ENCODE assay signal across 9 cellular contexts in genomic region chr6:144158133-144158532, GRCh38. TPM values are rescaled to one million over a fixed set of nuclear protein-coding genes. Genes with fewer than 3 reads are reported as not detected.
DNase-seq lines count a peak whose midpoint lies in the region; ATAC-seq and TF ChIP-seq lines count a peak whose summit lies in the region.
"Had no signal": no experiment of that assay in that cellular context is flagged by ENCODE, and none has a peak within 500 bp of the region (broad histone marks: within the 10 kb centered on the region; RNA-seq: fewer than 3 reads in every experiment).

No MANE protein-coding gene starts in this region.

- no peaks in the 10 kb centered on the region for H3K36me3 ChIP-seq in HUES6 (ENCODE audit: control insufficient read depth, insufficient read depth, low read length)
- no peaks in the 10 kb centered on the region for H3K36me3 ChIP-seq in body of pancreas (replicated peaks in 1 of 2; ENCODE audit: insufficient read depth in 1 of 2, low read depth in 2 of 2)
- H3K36me3 ChIP-seq in kidney epithelial cell (ENCODE audit: control insufficient read depth, insufficient read depth, low read length) = no peaks in the 10 kb centered on the region
- H3K36me3 ChIP-seq in upper lobe of right lung = no peaks in the 10 kb centered on the region
- no peaks in the 10 kb centered on the region for H3K36me3 ChIP-seq in CD4-positive, alpha-beta memory T cell (ENCODE audit: insufficient read depth, low read length)

- H3K4me1 ChIP-seq in HUES6 (ENCODE audit: control insufficient read depth, insufficient read depth, low read length) (peaks cover 17% of the 10 kb centered on the region), body of pancreas (peaks cover 11% of the 10 kb centered on the region), upper lobe of right lung (peaks cover 56% of the 10 kb centered on the region)
- H3K4me1 ChIP-seq in CD4-positive, alpha-beta memory T cell (ENCODE audit: insufficient read depth, low read length) = peaks cover 22% of the 10 kb centered on the region

- peaks cover 1% of the 10 kb centered on the region; the same call in 1 of the 2 replicates for H3K27me3 ChIP-seq in HUES6 (ENCODE audit: control insufficient read depth, insufficient read depth, low read length)
- H3K27me3 ChIP-seq in body of pancreas = no peaks in the 10 kb centered on the region
- no peaks in the 10 kb centered on the region for H3K27me3 ChIP-seq in kidney epithelial cell (ENCODE audit: control insufficient read depth, insufficient read depth, low read length)
- no peaks in the 10 kb centered on the region for H3K27me3 ChIP-seq in upper lobe of right lung
- H3K27me3 ChIP-seq in CD4-positive, alpha-beta memory T cell (ENCODE audit: insufficient read depth, low read length) = no peaks in the 10 kb centered on the region

- 67 to 81% methylated on average over 3 of the region's 3 CpGs for WGBS in body of pancreas, 2 donors

- DNase-seq in body of pancreas = peak; percentile 15 to 62 (median 36)
- peak; percentile 37 for DNase-seq in kidney epithelial cell (ENCODE audit: low read depth)
- no peak for DNase-seq in upper lobe of right lung
- no peak for DNase-seq in NCI-H2227 (lab: John Stamatoyannopoulos, UW; ENCODE audit: unreplicated experiment)
- DNase-seq in CD4-positive, alpha-beta memory T cell = no peak
- no peak for DNase-seq in Kasumi-1 (lab: John Stamatoyannopoulos, UW)
- DNase-seq: effector memory CD4-positive, alpha-beta T cell; NCI-H345 had no signal

- H3K27ac ChIP-seq in HUES6 (ENCODE audit: low read depth, low read length) (peak overlapping the region; percentile 12; the same call in 1 of the 2 replicates), body of pancreas (peak overlapping the region in 1 of 4 donors; percentile 20), upper lobe of right lung (peak overlapping the region; percentile 61)
- H3K27ac ChIP-seq in CD4-positive, alpha-beta memory T cell (ENCODE audit: low read depth, low read length) = no peak overlapping the region

- CTCF ChIA-PET in CD4-positive, alpha-beta memory T cell (lab: Charles Lee; ENCODE audit: partially characterized antibody) = no interaction called here

- POLR2A ChIA-PET in CD4-positive, alpha-beta memory T cell (lab: Charles Lee; ENCODE audit: partially characterized antibody) = no interaction called here

- H3K27ac Mint-ChIP-seq in CD4-positive, alpha-beta memory T cell = peak overlapping the region in 2 of 7 donors; percentile 8 to 32

- no peak for TF ChIP-seq POLR2A in body of pancreas (IDR thresholded peaks at IDR 0.05)

- TF ChIP-seq CTCF in body of pancreas (IDR thresholded peaks at IDR 0.05) = no peak
- TF ChIP-seq CTCF in kidney epithelial cell (IDR thresholded peaks at IDR 0.05; ENCODE audit: insufficient read depth, low read length, poor library complexity, severe bottlenecking) = no peak
- no peak for TF ChIP-seq CTCF in upper lobe of right lung (IDR thresholded peaks at IDR 0.05)

- no peak overlapping the region for H3K4me3 Mint-ChIP-seq in CD4-positive, alpha-beta memory T cell

- H3K36me3 Mint-ChIP-seq in CD4-positive, alpha-beta memory T cell = peaks cover 12 to 33% of the 10 kb centered on the region in 2 donors

- H3K9me3 Mint-ChIP-seq in CD4-positive, alpha-beta memory T cell = no peaks in the 10 kb centered on the region

- H3K9me3 ChIP-seq in HUES6 (ENCODE audit: control insufficient read depth, insufficient read depth, low read depth, low read length) (no peaks in the 10 kb centered on the region), body of pancreas (no peaks in the 10 kb centered on the region), upper lobe of right lung (no peaks in the 10 kb centered on the region)
- H3K9me3 ChIP-seq in CD4-positive, alpha-beta memory T cell (ENCODE audit: control insufficient read depth in 1 of 2, low read length in 2 of 2) = no peaks in the 10 kb centered on the region

- H3K4me3 ChIP-seq in HUES6 (ENCODE audit: low read depth, low read length) = no peak overlapping the region
- H3K4me3 ChIP-seq in body of pancreas = no peak overlapping the region
- H3K4me3 ChIP-seq in kidney epithelial cell (ENCODE audit: low read depth, low read length) = no peak overlapping the region
- no peak overlapping the region for H3K4me3 ChIP-seq in upper lobe of right lung
- H3K4me3 ChIP-seq in CD4-positive, alpha-beta memory T cell (ENCODE audit: low read length in 2 of 2) = no peak overlapping the region

- intact Hi-C loops in body of pancreas (cut with DNase I) (no loop called here), upper lobe of right lung (cut with DNase I) (no loop called here)
- intact Hi-C loops in CD4-positive, alpha-beta memory T cell (cut with micrococcal nuclease) = no loop called here

- no peak overlapping the region for H3K9ac ChIP-seq in HUES6 (ENCODE audit: low read length)

- no peaks in the 10 kb centered on the region for H3K27me3 Mint-ChIP-seq in CD4-positive, alpha-beta memory T cell

- H3K4me1 Mint-ChIP-seq in CD4-positive, alpha-beta memory T cell = peaks cover 7 to 21% (median 15%) of the 10 kb centered on the region in 4 donors

- ATAC-seq in body of pancreas (peak; percentile 66), upper lobe of right lung (peak; percentile 63)

RNA-seq across cellular contexts. Expression of gene STX11, which starts 7.8 kb away (rescaled TPM):
- total RNA-seq in body of pancreas = 1 to 10 TPM; 4.4 to 7.6 TPM
- total RNA-seq in kidney epithelial cell = 4.1 and 4.3 TPM in 2 replicates
- total RNA-seq in upper lobe of right lung = 49.6 TPM
- total RNA-seq in CD4-positive, alpha-beta memory T cell = 1 to 10 TPM; 5.7 to 6.2 TPM
- 10 to 100 TPM in 1 of 2 donors, 1 to 10 TPM in 1; 9.5 to 11.0 TPM for polyA plus RNA-seq in CD4-positive, alpha-beta memory T cell

Comparison
In these comparisons a context has a peak if more than half of its experiments do, and no peak if none do; other contexts are left out.
1. DNase-seq: peak in body of pancreas (4 of 4) and kidney epithelial cell (single experiment); none in upper lobe of right lung (single experiment), NCI-H2227 (single experiment), CD4-positive, alpha-beta memory T cell (0 of 5) and Kasumi-1 (0 of 2).